In the genomic region with DNA sequence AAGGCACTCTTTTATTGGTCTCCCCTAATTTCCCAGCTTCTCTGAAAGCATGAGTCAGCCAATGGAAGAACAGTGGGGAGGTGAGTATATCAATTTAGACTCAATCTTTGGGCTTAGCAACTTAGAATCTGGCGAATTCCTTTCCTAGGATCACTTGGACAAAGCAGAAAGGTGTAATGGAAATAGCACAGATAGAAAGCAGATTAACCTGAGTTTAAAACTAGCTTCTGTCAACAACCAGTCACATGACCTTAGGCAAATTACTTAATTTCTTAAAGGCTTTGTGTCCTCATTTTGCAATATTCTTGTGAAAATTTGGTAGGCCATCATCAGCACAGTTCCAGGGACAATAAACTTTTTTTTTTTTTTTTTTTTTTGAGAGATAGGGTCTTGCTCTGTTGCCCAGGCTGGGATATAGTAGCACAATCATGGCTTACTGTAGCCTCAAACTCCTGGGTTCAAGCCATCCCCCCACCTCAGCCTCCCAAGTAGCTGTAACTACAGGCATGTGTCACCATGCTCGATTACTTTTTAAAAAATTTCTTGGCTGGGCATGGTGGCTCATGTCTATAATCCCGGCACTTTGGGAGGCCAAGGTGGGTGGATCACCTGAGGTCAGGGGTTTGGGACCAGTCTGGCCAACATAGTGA, we compare ENCODE assay signal across 16 cellular contexts. TPM values are rescaled to one million over a fixed set of nuclear protein-coding genes. Genes with fewer than 3 reads are reported as not detected.
DNase-seq lines count a peak whose midpoint lies in the region; ATAC-seq and TF ChIP-seq lines count a peak whose summit lies in the region.
"Had no signal": no experiment of that assay in that cellular context is flagged by ENCODE, and none has a peak within 500 bp of the region (broad histone marks: within the 10 kb centered on the region; RNA-seq: fewer than 3 reads in every experiment).

No MANE protein-coding gene starts in this region.

- no peak for TF ChIP-seq POLR2A in ovary (IDR thresholded peaks at IDR 0.05)

- H3K4me1 ChIP-seq in OCI-LY1 (ENCODE audit: insufficient read depth, low read length, severe bottlenecking), result peaks cover 54% of the 10 kb centered on the region
- H3K4me1 ChIP-seq in osteoblast (ENCODE audit: insufficient read depth, low read length), result no peaks in the 10 kb centered on the region
- peaks cover 2% of the 10 kb centered on the region for H3K4me1 ChIP-seq in ovary (ENCODE audit: insufficient read depth)

- intact Hi-C loops in activated CD4-positive, alpha-beta T cell treated with anti-CD3 and anti-CD28 coated beads for 36 hours (cut with DNase I, micrococcal nuclease), result loop anchor here (2.0 to 10.0 kb wide), 4 partner anchors 41 to 699 kb away; a partner anchor contains a TSS
- intact Hi-C loops in ovary (cut with DNase I), result no loop called here

- H3K9me3 Mint-ChIP-seq in activated CD4-positive, alpha-beta T cell treated with anti-CD3 and anti-CD28 coated beads for 36 hours (ENCODE audit: low read depth), result no peaks in the 10 kb centered on the region
- no peaks in the 10 kb centered on the region for H3K9me3 Mint-ChIP-seq in effector memory CD8-positive, alpha-beta T cell
- H3K9me3 Mint-ChIP-seq: activated naive CD4-positive, alpha-beta T cell treated with anti-CD3 and anti-CD28 coated beads, Interleukin-2, amount 50 U/mL, for 72 hours had no signal

- H3K9me2 ChIP-seq in OCI-LY1 (ENCODE audit: low read depth, low read length), result no peaks in the 10 kb centered on the region

- H3K27me3 ChIP-seq in OCI-LY1 (ENCODE audit: insufficient read depth, low read length) (no peaks in the 10 kb centered on the region), osteoblast (ENCODE audit: insufficient read depth, low read length) (no peaks in the 10 kb centered on the region), ovary (no peaks in the 10 kb centered on the region)
- H3K27me3 ChIP-seq: tibial nerve had no signal

- no peaks in the 10 kb centered on the region for H3K27me3 Mint-ChIP-seq in activated CD4-positive, alpha-beta T cell treated with anti-CD3 and anti-CD28 coated beads for 36 hours
- no peaks in the 10 kb centered on the region for H3K27me3 Mint-ChIP-seq in effector memory CD8-positive, alpha-beta T cell

- no peaks in the 10 kb centered on the region for H3F3A ChIP-seq in OCI-LY1 (ENCODE audit: insufficient read depth, low read length)

- no peak overlapping the region; the same call in 1 of the 2 replicates for H3K9ac ChIP-seq in OCI-LY1 (ENCODE audit: low read length)

- no peak overlapping the region for H2AFZ ChIP-seq in OCI-LY1 (ENCODE audit: low read length)
- peak overlapping the region; percentile 53 for H2AFZ ChIP-seq in osteoblast (ENCODE audit: low read length)

- no peak overlapping the region for H3K4me3 Mint-ChIP-seq in activated CD4-positive, alpha-beta T cell treated with anti-CD3 and anti-CD28 coated beads for 36 hours
- peak overlapping the region; percentile 90 to 91 for H3K4me3 Mint-ChIP-seq in effector memory CD8-positive, alpha-beta T cell

- no peak for ATAC-seq in activated CD4-positive, alpha-beta T cell treated with anti-CD3 and anti-CD28 coated beads for 36 hours
- no peak for ATAC-seq in effector memory CD8-positive, alpha-beta T cell (replicated peaks)
- ATAC-seq: activated naive CD4-positive, alpha-beta T cell treated with anti-CD3 and anti-CD28 coated beads, Interleukin-2, amount 50 U/mL, for 72 hours; esophagus mucosa had no signal

- H3K36me3 Mint-ChIP-seq in activated CD4-positive, alpha-beta T cell treated with anti-CD3 and anti-CD28 coated beads for 36 hours (ENCODE audit: low read depth), result no peaks in the 10 kb centered on the region
- H3K36me3 Mint-ChIP-seq in effector memory CD8-positive, alpha-beta T cell (ENCODE audit: insufficient read depth), result peaks cover 5% of the 10 kb centered on the region
- H3K36me3 Mint-ChIP-seq: activated naive CD4-positive, alpha-beta T cell treated with anti-CD3 and anti-CD28 coated beads, Interleukin-2, amount 50 U/mL, for 72 hours had no signal

- H3K27ac Mint-ChIP-seq in activated CD4-positive, alpha-beta T cell treated with anti-CD3 and anti-CD28 coated beads for 36 hours, result peak overlapping the region; percentile 28
- H3K27ac Mint-ChIP-seq in effector memory CD8-positive, alpha-beta T cell, result peak overlapping the region in 1 of 2 donors; percentile 61

- no peak for TF ChIP-seq EP300 in ovary (IDR thresholded peaks at IDR 0.05)

- POLR2A ChIA-PET in activated CD4-positive, alpha-beta T cell treated with anti-CD3 and anti-CD28 coated beads for 36 hours (lab: Charles Lee), result no interaction called here

- H3K9me3 ChIP-seq in OCI-LY1 (ENCODE audit: low read length), result no peaks in the 10 kb centered on the region
- H3K9me3 ChIP-seq in osteoblast (ENCODE audit: low read depth, low read length), result no peaks in the 10 kb centered on the region
- H3K9me3 ChIP-seq in ovary, result no peaks in the 10 kb centered on the region
- H3K9me3 ChIP-seq: left ventricle myocardium inferior, tibial nerve had no signal

- H3K27ac ChIP-seq in OCI-LY1 (ENCODE audit: low read depth, low read length, poor library complexity, severe bottlenecking) (peak overlapping the region; percentile 33), osteoblast (ENCODE audit: low read depth, low read length) (no peak overlapping the region), ovary (no peak overlapping the region)

- TF ChIP-seq CTCF in OCI-LY1 (IDR thresholded peaks at IDR 0.05; ENCODE audit: low read length) (no peak), osteoblast (IDR thresholded peaks at IDR 0.05; ENCODE audit: extremely low read depth, low read depth, low read length) (no peak), ovary (IDR thresholded peaks at IDR 0.05) (no peak)

- no peaks in the 10 kb centered on the region for H4K20me1 ChIP-seq in OCI-LY1 (ENCODE audit: insufficient read depth, low read length)
- no peaks in the 10 kb centered on the region for H4K20me1 ChIP-seq in osteoblast (ENCODE audit: insufficient read depth, low read length)

- peak overlapping the region; percentile 88 for H3K4me2 ChIP-seq in OCI-LY1 (ENCODE audit: low read length)
- peak overlapping the region; percentile 14 for H3K4me2 ChIP-seq in osteoblast (ENCODE audit: insufficient read depth, low read length)

- H3K79me2 ChIP-seq in OCI-LY1 (ENCODE audit: insufficient read depth, low read length), result no peaks in the 10 kb centered on the region
- no peaks in the 10 kb centered on the region for H3K79me2 ChIP-seq in osteoblast (ENCODE audit: insufficient read depth, low read length)

- H3K4me3 ChIP-seq in OCI-LY1 (ENCODE audit: low read depth, low read length, poor library complexity, severe bottlenecking) (peak overlapping the region; percentile 54), osteoblast (ENCODE audit: insufficient read depth, low read length) (peak overlapping the region; percentile 27), ovary (no peak overlapping the region)

- no peak for DNase-seq in activated CD4-positive, alpha-beta T cell treated with anti-CD3 and anti-CD28 coated beads for 36 hours
- DNase-seq in activated CD4-positive, alpha-beta T cell treated with anti-CD3 and anti-CD28 coated beads for 4 hours, result no peak
- DNase-seq in effector memory CD8-positive, alpha-beta T cell, result no peak
- DNase-seq in osteoblast (ENCODE audit: insufficient read length, low spot score, missing footprints) (no peak), A172 (ENCODE audit: low spot score) (no peak), ovary (no peak), NCI-H2029 treated with DMSO at 0.1 percent for 48 hours (lab: John Stamatoyannopoulos, UW) (no peak)
- DNase-seq: activated CD4-positive, CD25-positive, alpha-beta regulatory T cell treated with anti-CD3 and anti-CD28 coated beads, Interleukin-2, amount 50 U/mL, for 72 hours; Calu3; cerebellar nuclear complex; hippocampal formation; left ventricle myocardium inferior had no signal

- H3K36me3 ChIP-seq in OCI-LY1 (ENCODE audit: insufficient read depth, low read length) (no peaks in the 10 kb centered on the region), osteoblast (ENCODE audit: insufficient read depth, low read length) (no peaks in the 10 kb centered on the region), ovary (no peaks in the 10 kb centered on the region)
- H3K36me3 ChIP-seq: left ventricle myocardium inferior, tibial nerve had no signal

- H3K4me1 Mint-ChIP-seq in activated CD4-positive, alpha-beta T cell treated with anti-CD3 and anti-CD28 coated beads for 36 hours, result peaks cover 30% of the 10 kb centered on the region
- H3K4me1 Mint-ChIP-seq in effector memory CD8-positive, alpha-beta T cell (ENCODE audit: low read depth in 2 of 2), result peaks cover 19 to 29% of the 10 kb centered on the region in 2 donors

- CTCF ChIA-PET in activated CD4-positive, alpha-beta T cell treated with anti-CD3 and anti-CD28 coated beads for 36 hours (lab: Charles Lee), result interaction anchor here (1.9 kb wide), 1 partner anchor 414 kb away, joined by 5 read pairs; no protein-coding TSS in a partner anchor

- 93 to 96% (median 94%) methylated on average over 3 of the region's 3 CpGs for WGBS in ovary, 3 donors

RNA-seq across cellular contexts. Expression of a gene that starts 40.8 kb away (rescaled TPM):
- total RNA-seq in activated CD4-positive, alpha-beta T cell treated with anti-CD3 and anti-CD28 coated beads for 36 hours, result 10 to 100 TPM; 55.3 to 70.8 TPM
- total RNA-seq in osteoblast (38.4 and 43.0 TPM in 2 replicates), ovary (100 to 1,000 TPM in 1 of 7 donors, 10 to 100 TPM in 6; 54.0 to 107 (median 67.0) TPM)
- 33.3 and 35.3 TPM in 2 replicates for total RNA-seq in A172 (2014; rRNA removed; shearing (Covaris generic))
- polyA plus RNA-seq in ovary, result 10 to 100 TPM; 38.0 to 38.1 TPM

RNA-seq across cellular contexts. Expression of a gene that starts 44.4 kb away (rescaled TPM):
- 10 to 100 TPM; 11.4 to 13.2 TPM for total RNA-seq in activated CD4-positive, alpha-beta T cell treated with anti-CD3 and anti-CD28 coated beads for 36 hours
- total RNA-seq in osteoblast (21.0 and 27.4 TPM in 2 replicates), ovary (10 to 100 TPM in 6 of 7 donors, 1 to 10 TPM in 1; 9.0 to 30.4 (median 22.7) TPM)
- total RNA-seq in A172 (2014; rRNA removed; shearing (Covaris generic)), result 24.7 and 26.8 TPM in 2 replicates
- polyA plus RNA-seq in ovary, result 10 to 100 TPM in 1 of 2 donors, 1 to 10 TPM in 1; 6.8 to 27.4 TPM

Comparison
In these comparisons a context has a peak if more than half of its experiments do, and no peak if none do; other contexts are left out.
1. intact Hi-C loops: an anchor here in activated CD4-positive, alpha-beta T cell treated with anti-CD3 and anti-CD28 coated beads for 36 hours (2.0 to 10.0 kb wide); none called in ovary.